1 cellular context compared by ENCODE assay signal in genomic region chr1:116508984-116509980, GRCh38.
A peak's percentile ranks its signal among the peaks of the same experiment; 100 is the strongest.
TF ChIP-seq lines count a peak whose summit lies in the region.

No MANE protein-coding gene starts in this region.

TF ChIP-seq in HepG2, 621 proteins besides CTCF, POLR2A, EP300 and RAD21 (continued from another document and continues in another):
- TF ChIP-seq ZBTB33 (CRISPR knock-in tag; IDR thresholded peaks at IDR 0.05): no peak
- TF ChIP-seq TOE1 (CRISPR knock-in tag; IDR thresholded peaks at IDR 0.05): no peak
- TF ChIP-seq IRF9 (CRISPR knock-in tag; IDR thresholded peaks at IDR 0.05; ENCODE audit: borderline replicate concordance): no peak
- no peak for TF ChIP-seq CREB3 (CRISPR knock-in tag; IDR thresholded peaks at IDR 0.05)
- TF ChIP-seq ZNF746 (CRISPR knock-in tag; IDR thresholded peaks at IDR 0.05): peak; percentile 70; the same call in 1 of the 2 replicates
- no peak for TF ChIP-seq ZBTB1 (CRISPR knock-in tag; IDR thresholded peaks at IDR 0.05; ENCODE audit: borderline replicate concordance)
- TF ChIP-seq SRY (CRISPR knock-in tag; IDR thresholded peaks at IDR 0.05): no peak
- TF ChIP-seq E2F5 (CRISPR knock-in tag; conservative IDR thresholded peaks at IDR 0.05): no peak
- TF ChIP-seq ATF4 (CRISPR knock-in tag; IDR thresholded peaks at IDR 0.05): no peak
- TF ChIP-seq FOXP1 (IDR thresholded peaks at IDR 0.05): no peak
- peak; percentile 47; the same call in 1 of the 2 replicates for TF ChIP-seq FOXP1 (CRISPR knock-in tag; IDR thresholded peaks at IDR 0.05)
- no peak for TF ChIP-seq ZNF276 (CRISPR knock-in tag; IDR thresholded peaks at IDR 0.05; ENCODE audit: low read depth)
- no peak for TF ChIP-seq ZKSCAN1 (IDR thresholded peaks at IDR 0.05; ENCODE audit: low read length)
- 0 out of 2 replicates have a peak, but pooled peaks have one; percentile 37 for TF ChIP-seq GFI1 (CRISPR knock-in tag; IDR thresholded peaks at IDR 0.05; ENCODE audit: borderline replicate concordance)
- TF ChIP-seq NFIC (IDR thresholded peaks at IDR 0.05; ENCODE audit: low read length): 0 out of 2 replicates have a peak, but pooled peaks have one; percentile 22
- TF ChIP-seq RFXAP (CRISPR knock-in tag; IDR thresholded peaks at IDR 0.05; ENCODE audit: borderline replicate concordance): no peak
- TF ChIP-seq HHEX (CRISPR knock-in tag; IDR thresholded peaks at IDR 0.05): no peak
- peak; percentile 66; the same call in 1 of the 2 replicates for TF ChIP-seq ETV5 (CRISPR knock-in tag; IDR thresholded peaks at IDR 0.05; ENCODE audit: borderline replicate concordance)
- no peak for TF ChIP-seq GZF1 (CRISPR knock-in tag; IDR thresholded peaks at IDR 0.05)
- no peak for TF ChIP-seq RNF219 (CRISPR knock-in tag; IDR thresholded peaks at IDR 0.05)
- no peak for TF ChIP-seq NRL (CRISPR knock-in tag; IDR thresholded peaks at IDR 0.05; ENCODE audit: borderline replicate concordance)
- TF ChIP-seq HCFC1 (IDR thresholded peaks at IDR 0.05; ENCODE audit: low read depth, low read length): no peak
- no peak for TF ChIP-seq DDIT3 (CRISPR knock-in tag; IDR thresholded peaks at IDR 0.05)
- no peak for TF ChIP-seq CHD2 (IDR thresholded peaks at IDR 0.05; ENCODE audit: low read depth, low read length)
- TF ChIP-seq ZNF710 (CRISPR knock-in tag; IDR thresholded peaks at IDR 0.05; ENCODE audit: borderline replicate concordance): peak; percentile 66; the same call in 1 of the 2 replicates
- TF ChIP-seq POGZ (CRISPR knock-in tag; IDR thresholded peaks at IDR 0.05): 0 out of 2 replicates have a peak, but pooled peaks have one; percentile 58
- no peak for TF ChIP-seq ZNF761 (CRISPR knock-in tag; conservative IDR thresholded peaks at IDR 0.05)
- TF ChIP-seq MEIS2 (CRISPR knock-in tag; IDR thresholded peaks at IDR 0.05): no peak
- no peak for TF ChIP-seq ZNF251 (CRISPR knock-in tag; IDR thresholded peaks at IDR 0.05)
- TF ChIP-seq SMYD3 (CRISPR knock-in tag; IDR thresholded peaks at IDR 0.05): no peak
- TF ChIP-seq YEATS4 (CRISPR knock-in tag; IDR thresholded peaks at IDR 0.05; ENCODE audit: borderline replicate concordance): 0 out of 2 replicates have a peak, but pooled peaks have one; percentile 27
- no peak for TF ChIP-seq ZNF432 (CRISPR knock-in tag; IDR thresholded peaks at IDR 0.05; ENCODE audit: borderline replicate concordance)
- TF ChIP-seq ZNF10 (CRISPR knock-in tag; IDR thresholded peaks at IDR 0.05; ENCODE audit: borderline replicate concordance, low read depth): no peak
- TF ChIP-seq ATF5 (CRISPR knock-in tag; IDR thresholded peaks at IDR 0.05; ENCODE audit: low read depth): no peak
- TF ChIP-seq RERE (CRISPR knock-in tag; IDR thresholded peaks at IDR 0.05; ENCODE audit: low read depth): no peak
- no peak for TF ChIP-seq SKIL (CRISPR knock-in tag; IDR thresholded peaks at IDR 0.05; ENCODE audit: borderline replicate concordance)
- no peak for TF ChIP-seq JDP2 (CRISPR knock-in tag; IDR thresholded peaks at IDR 0.05; ENCODE audit: borderline replicate concordance)
- no peak for TF ChIP-seq FOXK1 (CRISPR knock-in tag; IDR thresholded peaks at IDR 0.05; ENCODE audit: borderline replicate concordance, low read depth)
- TF ChIP-seq CAMTA2 (CRISPR knock-in tag; IDR thresholded peaks at IDR 0.05; ENCODE audit: borderline replicate concordance): no peak
- peak; percentile 86; the same call in 1 of the 2 replicates for TF ChIP-seq ZBTB42 (CRISPR knock-in tag; IDR thresholded peaks at IDR 0.05)
